In genomic region chr15:63943829-63944680, GRCh38 we compare ENCODE assay signal across 13 cellular contexts.
"Had no signal": no experiment of that assay in that cellular context is flagged by ENCODE, and none has a peak within 500 bp of the region (broad histone marks: within the 10 kb centered on the region; RNA-seq: fewer than 3 reads in every experiment).

No MANE protein-coding gene starts in this region.

- DNase-seq: activated CD4-positive, CD25-positive, alpha-beta regulatory T cell; activated T-cell treated with anti-CD3 and anti-CD28 coated beads, Interleukin-2, amount 50 U/mL, for 1 hour; caudate nucleus; foreskin fibroblast; glutamatergic neuron; kidney glomerular epithelial cell; mesendoderm; right cardiac atrium; small intestine; stomach had no signal

- H3K27ac ChIP-seq: coronary artery, stomach, thoracic aorta had no signal

- H3K4me3 ChIP-seq: coronary artery, stomach, thoracic aorta had no signal

- H3K9me3 ChIP-seq: stomach, thoracic aorta had no signal

- FAIRE-seq: endothelial cell of umbilical vein, small intestine had no signal

- H3K36me3 ChIP-seq: stomach, thoracic aorta had no signal

- H3K27me3 ChIP-seq: stomach had no signal
